21 cellular contexts compared by ENCODE assay signal in the genomic region with DNA sequence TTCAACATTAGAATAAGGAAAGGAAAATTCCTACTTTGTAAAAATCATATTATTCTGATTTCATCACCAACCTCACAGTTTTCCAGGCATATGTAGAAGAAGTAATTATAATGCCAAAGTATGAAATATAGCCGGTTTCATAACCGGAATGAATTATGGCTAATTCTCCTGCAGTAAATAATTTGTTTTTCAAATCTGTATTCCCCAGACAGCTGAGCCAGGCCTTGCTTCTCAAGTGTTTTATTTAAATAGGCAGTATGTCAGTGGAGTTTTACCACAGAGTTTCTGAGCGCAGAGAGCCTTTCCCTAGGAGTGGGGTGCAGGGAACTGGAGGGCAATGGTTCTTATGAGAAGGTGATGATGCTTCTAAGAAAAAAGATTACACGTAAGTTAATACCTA. TPM values are rescaled to one million over a fixed set of nuclear protein-coding genes. Genes with fewer than 3 reads are reported as not detected.
DNase-seq lines count a peak whose midpoint lies in the region; ATAC-seq and TF ChIP-seq lines count a peak whose summit lies in the region.
"Had no signal": no experiment of that assay in that cellular context is flagged by ENCODE, and none has a peak within 500 bp of the region (broad histone marks: within the 10 kb centered on the region; RNA-seq: fewer than 3 reads in every experiment).

No MANE protein-coding gene starts in this region.

- H3K36me3 Mint-ChIP-seq in activated T-helper 17 cell treated with anti-CD3 and anti-CD28 coated beads, Interleukin-2, amount 50 U/mL, for 72 hours (ENCODE audit: low read depth): no peaks in the 10 kb centered on the region
- H3K36me3 Mint-ChIP-seq: CD4-positive, alpha-beta memory T cell had no signal

- ATAC-seq in GM21737 (IDR thresholded peaks at IDR 0.05; ENCODE audit: unreplicated experiment): no peak
- no peak for ATAC-seq in activated T-helper 17 cell treated with anti-CD3 and anti-CD28 coated beads, Interleukin-2, amount 50 U/mL, for 72 hours (replicated peaks)
- ATAC-seq: A549, GM12878, HCT116, PC-3 had no signal

- TF ChIP-seq EP300 in sigmoid colon (IDR thresholded peaks at IDR 0.05) (no peak), SK-N-SH (IDR thresholded peaks at IDR 0.05; ENCODE audit: borderline replicate concordance in 1 of 2, low read depth in 1 of 2, low read length in 1 of 2) (no peak)

- H3K4me1 ChIP-seq in sigmoid colon (no peaks in the 10 kb centered on the region), SK-N-SH (ENCODE audit: control insufficient read depth in 1 of 2, insufficient read depth in 2 of 2, low read depth in 1 of 2, low read length in 1 of 2) (no peaks in the 10 kb centered on the region)
- H3K4me1 ChIP-seq: A549 had no signal

- intact Hi-C loops in sigmoid colon (cut with DNase I): no loop called here

- CTCF ChIA-PET in SK-N-SH (lab: Yijun Ruan, JAX): no interaction called here

- H3K4me3 Mint-ChIP-seq in activated T-helper 17 cell treated with anti-CD3 and anti-CD28 coated beads, Interleukin-2, amount 50 U/mL, for 72 hours: no peak overlapping the region
- H3K4me3 Mint-ChIP-seq: CD4-positive, alpha-beta memory T cell had no signal

- H3K27ac ChIP-seq in SK-N-MC (no peak overlapping the region), sigmoid colon (no peak overlapping the region), SK-N-SH (ENCODE audit: low read depth in 2 of 2, low read length in 1 of 2) (no peak overlapping the region)
- H3K27ac ChIP-seq: A549, KMS-11 had no signal

- TF ChIP-seq CTCF in fibroblast of villous mesenchyme (IDR thresholded peaks at IDR 0.05; ENCODE audit: insufficient read depth, low read depth, low read length): no peak
- TF ChIP-seq CTCF in sigmoid colon (IDR thresholded peaks at IDR 0.05): no peak
- no peak for TF ChIP-seq CTCF in SK-N-SH (IDR thresholded peaks at IDR 0.05)

- peak; percentile 79 for DNase-seq in SK-N-MC (ENCODE audit: low read depth, low spot score)
- peak; percentile 8 for DNase-seq in fibroblast of villous mesenchyme (ENCODE audit: low read depth)
- DNase-seq in sigmoid colon: peak; percentile 59
- DNase-seq in effector CD4-positive, alpha-beta T cell: no peak
- DNase-seq in SK-N-SH: no peak
- DNase-seq: CD4-positive, alpha-beta memory T cell; COR-L47; GDM1; MM.1S; NCI-H2029 treated with DMSO at 0.1 percent for 48 hours; NCI-H345; NCI-H510A treated with DMSO at 0.1 percent for 48 hours; NCI-H774; PC-3 had no signal

- no peaks in the 10 kb centered on the region for H3K79me2 ChIP-seq in SK-N-SH (ENCODE audit: insufficient read depth)

- no peaks in the 10 kb centered on the region for H3K4me1 Mint-ChIP-seq in activated T-helper 17 cell treated with anti-CD3 and anti-CD28 coated beads, Interleukin-2, amount 50 U/mL, for 72 hours
- H3K4me1 Mint-ChIP-seq: CD4-positive, alpha-beta memory T cell had no signal

- no peaks in the 10 kb centered on the region for H3K9me3 Mint-ChIP-seq in activated T-helper 17 cell treated with anti-CD3 and anti-CD28 coated beads, Interleukin-2, amount 50 U/mL, for 72 hours
- H3K9me3 Mint-ChIP-seq: CD4-positive, alpha-beta memory T cell had no signal

- POLR2A ChIA-PET in SK-N-SH (lab: Yijun Ruan, JAX): no interaction called here

- H3K27ac Mint-ChIP-seq in activated T-helper 17 cell treated with anti-CD3 and anti-CD28 coated beads, Interleukin-2, amount 50 U/mL, for 72 hours: no peak overlapping the region
- H3K27ac Mint-ChIP-seq: CD4-positive, alpha-beta memory T cell had no signal

- TF ChIP-seq RAD21 in SK-N-SH (IDR thresholded peaks at IDR 0.05; ENCODE audit: low read length): no peak

- H3K9ac ChIP-seq in SK-N-MC (ENCODE audit: insufficient read length) (no peak overlapping the region), SK-N-SH (no peak overlapping the region)
- H3K9ac ChIP-seq: KMS-11 had no signal

- no peaks in the 10 kb centered on the region for H3F3A ChIP-seq in SK-N-SH (replicated peaks; ENCODE audit: insufficient read depth)

- no peak overlapping the region for H3K4me2 ChIP-seq in SK-N-SH
- H3K4me2 ChIP-seq: A549, KMS-11 had no signal

- TF ChIP-seq POLR2A in sigmoid colon (IDR thresholded peaks at IDR 0.05): no peak

- no peak overlapping the region for H3K4me3 ChIP-seq in SK-N-MC
- no peak overlapping the region for H3K4me3 ChIP-seq in fibroblast of villous mesenchyme (ENCODE audit: low read depth, low read length)
- no peak overlapping the region for H3K4me3 ChIP-seq in sigmoid colon
- H3K4me3 ChIP-seq in SK-N-SH (ENCODE audit: low read depth in 2 of 2, low read length in 1 of 2): no peak overlapping the region
- H3K4me3 ChIP-seq: A549, GM12878 had no signal

- H3K27me3 ChIP-seq in sigmoid colon (no peaks in the 10 kb centered on the region), SK-N-SH (ENCODE audit: insufficient read depth) (no peaks in the 10 kb centered on the region)

- no peaks in the 10 kb centered on the region for H3K9me2 ChIP-seq in SK-N-SH

- H2AFZ ChIP-seq in SK-N-SH (ENCODE audit: low read depth): no peak overlapping the region

- H3K36me3 ChIP-seq in SK-N-MC (ENCODE audit: insufficient read depth, low read length) (no peaks in the 10 kb centered on the region), sigmoid colon (no peaks in the 10 kb centered on the region), SK-N-SH (replicated peaks in 1 of 2; ENCODE audit: control insufficient read depth in 1 of 2, insufficient read depth in 2 of 2, low read length in 1 of 2) (no peaks in the 10 kb centered on the region)

- H3K9me3 ChIP-seq in SK-N-MC (ENCODE audit: low read depth, low read length) (no peaks in the 10 kb centered on the region), sigmoid colon (no peaks in the 10 kb centered on the region), SK-N-SH (no peaks in the 10 kb centered on the region)
- H3K9me3 ChIP-seq: A549 had no signal

- peaks cover 11% of the 10 kb centered on the region for H3K27me3 Mint-ChIP-seq in activated T-helper 17 cell treated with anti-CD3 and anti-CD28 coated beads, Interleukin-2, amount 50 U/mL, for 72 hours

- 85 to 92% methylated on average over 4 of the region's 4 CpGs for WGBS in sigmoid colon, 2 donors
- WGBS in SK-N-SH (ENCODE audit: low lambda C conversion rate): 86% methylated on average over 4 of the region's 4 CpGs

- H4K20me1 ChIP-seq in SK-N-SH (ENCODE audit: insufficient read depth): no peaks in the 10 kb centered on the region

TF ChIP-seq in SK-N-SH, 30 proteins besides CTCF, POLR2A, EP300 and RAD21:
- TF ChIP-seq NRF1 (IDR thresholded peaks at IDR 0.05; ENCODE audit: low read depth, low read length) (no peak), YY1 (IDR thresholded peaks at IDR 0.05; ENCODE audit: low read depth) (no peak), RCOR1 (IDR thresholded peaks at IDR 0.05; ENCODE audit: low read length) (no peak), SMC3 (IDR thresholded peaks at IDR 0.05; ENCODE audit: low read depth, low read length) (no peak)
- TF ChIP-seq, protein P1, sequence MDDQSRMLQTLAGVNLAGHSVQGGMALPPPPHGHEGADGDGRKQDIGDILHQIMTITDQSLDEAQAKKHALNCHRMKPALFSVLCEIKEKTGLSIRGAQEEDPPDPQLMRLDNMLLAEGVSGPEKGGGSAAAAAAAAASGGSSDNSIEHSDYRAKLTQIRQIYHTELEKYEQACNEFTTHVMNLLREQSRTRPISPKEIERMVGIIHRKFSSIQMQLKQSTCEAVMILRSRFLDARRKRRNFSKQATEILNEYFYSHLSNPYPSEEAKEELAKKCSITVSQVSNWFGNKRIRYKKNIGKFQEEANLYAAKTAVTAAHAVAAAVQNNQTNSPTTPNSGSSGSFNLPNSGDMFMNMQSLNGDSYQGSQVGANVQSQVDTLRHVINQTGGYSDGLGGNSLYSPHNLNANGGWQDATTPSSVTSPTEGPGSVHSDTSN (IDR thresholded peaks at IDR 0.05): no peak
- TF ChIP-seq, protein P2, sequence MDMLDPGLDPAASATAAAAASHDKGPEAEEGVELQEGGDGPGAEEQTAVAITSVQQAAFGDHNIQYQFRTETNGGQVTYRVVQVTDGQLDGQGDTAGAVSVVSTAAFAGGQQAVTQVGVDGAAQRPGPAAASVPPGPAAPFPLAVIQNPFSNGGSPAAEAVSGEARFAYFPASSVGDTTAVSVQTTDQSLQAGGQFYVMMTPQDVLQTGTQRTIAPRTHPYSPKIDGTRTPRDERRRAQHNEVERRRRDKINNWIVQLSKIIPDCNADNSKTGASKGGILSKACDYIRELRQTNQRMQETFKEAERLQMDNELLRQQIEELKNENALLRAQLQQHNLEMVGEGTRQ (IDR thresholded peaks at IDR 0.05; ENCODE audit: borderline replicate concordance, low read depth, low read length): no peak

RNA-seq across cellular contexts. Expression of a gene that starts 8.7 kb away (rescaled TPM):
- total RNA-seq in fibroblast of villous mesenchyme: under 0.01 TPM in 1 of 2 replicates, not detected in the other
- total RNA-seq in sigmoid colon: 10 to 100 TPM in 1 of 4 donors, 1 to 10 TPM in 3; 2.6 to 15.7 (median 3.9) TPM
- polyA plus RNA-seq in sigmoid colon: 1 to 10 TPM; 1.1 to 4.8 (median 2.3) TPM
- polyA plus RNA-seq in SK-N-SH (2012; rRNA removed): 0.06 TPM in 1 of 2 replicates, not detected in the other
- 0.06 TPM in 1 of 2 replicates, not detected in the other for polyA plus RNA-seq in SK-N-SH (2012; cell fraction: cytosol; rRNA removed)
- polyA plus RNA-seq in SK-N-SH (2012; cell fraction: nucleus; rRNA removed): 0.06 TPM in 1 of 2 replicates, not detected in the other
- total RNA-seq in activated T-helper 17 cell treated with anti-CD3 and anti-CD28 coated beads, Interleukin-2, amount 50 U/mL, for 72 hours: not detected
- total RNA-seq: CD4-positive, alpha-beta memory T cell; GM12878; H4; PC-3 had no signal
- polyA plus RNA-seq: A549; CD4-positive, alpha-beta memory T cell; GM12878 had no signal

RNA-seq across cellular contexts. Expression of a gene that starts 28.8 kb away (rescaled TPM):
- total RNA-seq in fibroblast of villous mesenchyme (not detected in 2 replicates), sigmoid colon (1 to 10 TPM in 1 of 4 donors, not detected in 3; 1.7 TPM)
- polyA plus RNA-seq in sigmoid colon (10 to 100 TPM in 1 of 3 donors, 1 to 10 TPM in 1, under 1 TPM in 1; 0.22 to 11.4 (median 2.3) TPM), SK-N-SH (2012; rRNA removed) (0.26 TPM in 1 of 2 replicates, not detected in the other)
- polyA plus RNA-seq in SK-N-SH (2012; cell fraction: cytosol; rRNA removed): 0.01 TPM in 1 of 2 replicates, not detected in the other
- not detected in 2 replicates for polyA plus RNA-seq in SK-N-SH (2012; cell fraction: nucleus; rRNA removed)
- total RNA-seq in activated T-helper 17 cell treated with anti-CD3 and anti-CD28 coated beads, Interleukin-2, amount 50 U/mL, for 72 hours: not detected
- total RNA-seq: CD4-positive, alpha-beta memory T cell; H4; PC-3 had no signal
- polyA plus RNA-seq: A549; CD4-positive, alpha-beta memory T cell; GM12878 had no signal

Comparison
In these comparisons a context has a peak if more than half of its experiments do, and no peak if none do; other contexts are left out.
1. DNase-seq: peak in SK-N-MC (single experiment), fibroblast of villous mesenchyme (single experiment) and sigmoid colon (single experiment); none in effector CD4-positive, alpha-beta T cell (single experiment) and SK-N-SH (single experiment).